11 cellular contexts compared by ENCODE assay signal in genomic region chr16:48537909-48538745, GRCh38.
DNase-seq lines count a peak whose midpoint lies in the region; ATAC-seq and TF ChIP-seq lines count a peak whose summit lies in the region.
"Had no signal": no experiment of that assay in that cellular context is flagged by ENCODE, and none has a peak within 500 bp of the region (broad histone marks: within the 10 kb centered on the region; RNA-seq: fewer than 3 reads in every experiment).

No MANE protein-coding gene starts in this region.

- no peak overlapping the region for H3K4me3 Mint-ChIP-seq in naive thymus-derived CD8-positive, alpha-beta T cell

- peaks cover 0 to 36% (median 0%) of the 10 kb centered on the region in 3 donors for H3K36me3 Mint-ChIP-seq in naive thymus-derived CD8-positive, alpha-beta T cell

- no peaks in the 10 kb centered on the region for H3K9me3 Mint-ChIP-seq in naive thymus-derived CD8-positive, alpha-beta T cell

- intact Hi-C loops in tibial artery (cut with DNase I; ENCODE audit: low total_unique reads): no loop called here

- POLR2A ChIA-PET in naive thymus-derived CD8-positive, alpha-beta T cell (lab: Charles Lee): interaction anchor here (2.4 kb wide), 1 partner anchor 85 kb away, joined by 6 read pairs; no protein-coding TSS in a partner anchor

- peaks cover 6 to 24% (median 14%) of the 10 kb centered on the region in 3 donors for H3K36me3 ChIP-seq in tibial artery

- peak; percentile 4 for DNase-seq in NCI-H1105 treated with DMSO at 0.1 percent for 48 hours (lab: John Stamatoyannopoulos, UW)
- DNase-seq in NCI-H1105 (lab: John Stamatoyannopoulos, UW): no peak
- peak; percentile 42 for DNase-seq in fibroblast of mammary gland (ENCODE audit: low read depth)
- DNase-seq in naive thymus-derived CD8-positive, alpha-beta T cell: no peak
- peak; percentile 64 to 90 for DNase-seq in tibial artery
- DNase-seq in GDM1 (lab: John Stamatoyannopoulos, UW): no peak
- DNase-seq in UCSD-AML1 (lab: John Stamatoyannopoulos, UW; ENCODE audit: unreplicated experiment): no peak
- DNase-seq: NCI-H446 treated with DMSO at 0.1 percent for 48 hours; small intestine; stimulated activated naive CD4-positive, alpha-beta T cell treated with Interleukin-2 at 50 U/mL for 16 hours had no signal

- TF ChIP-seq CTCF in fibroblast of mammary gland (conservative IDR thresholded peaks at IDR 0.05; ENCODE audit: control insufficient read depth, insufficient read depth, low read depth, low read length) (no peak), tibial artery (IDR thresholded peaks at IDR 0.05) (no peak)

- no peaks in the 10 kb centered on the region for H3K9me3 ChIP-seq in tibial artery

- peak overlapping the region in 9 of 10 donors; percentile 15 to 94 (median 63) for H3K27ac Mint-ChIP-seq in naive thymus-derived CD8-positive, alpha-beta T cell

- no peaks in the 10 kb centered on the region for H3K27me3 Mint-ChIP-seq in naive thymus-derived CD8-positive, alpha-beta T cell

- ATAC-seq in naive thymus-derived CD8-positive, alpha-beta T cell: no peak
- ATAC-seq in HG02588 (IDR thresholded peaks at IDR 0.05; ENCODE audit: unreplicated experiment): no peak

- peaks cover 19 to 46% (median 30%) of the 10 kb centered on the region in 4 donors for H3K4me1 Mint-ChIP-seq in naive thymus-derived CD8-positive, alpha-beta T cell

- no peak overlapping the region for H3K4me3 ChIP-seq in fibroblast of mammary gland (ENCODE audit: control insufficient read depth, low read depth, low read length)
- no peak overlapping the region for H3K4me3 ChIP-seq in tibial artery

- peaks cover 0 to 56% (median 45%) of the 10 kb centered on the region in 4 donors for H3K4me1 ChIP-seq in tibial artery

- H3K27me3 ChIP-seq in tibial artery: no peaks in the 10 kb centered on the region

- peak overlapping the region; percentile 70 to 81 for H3K27ac ChIP-seq in tibial artery

Comparison
In these comparisons a context has a peak if more than half of its experiments do, and no peak if none do; other contexts are left out.
1. DNase-seq: peak in NCI-H1105 treated with DMSO at 0.1 percent for 48 hours (single experiment), fibroblast of mammary gland (single experiment) and tibial artery (2 of 2); none in NCI-H1105 (single experiment), naive thymus-derived CD8-positive, alpha-beta T cell (0 of 10), GDM1 (single experiment) and UCSD-AML1 (single experiment).